1 cellular context compared by ENCODE assay signal in genomic region chr9:124859803-124860581, GRCh38.
A peak's percentile ranks its signal among the peaks of the same experiment; 100 is the strongest.
TF ChIP-seq lines count a peak whose summit lies in the region.

No MANE protein-coding gene starts in this region.

TF ChIP-seq in H1, 55 proteins besides CTCF, POLR2A, EP300 and RAD21:
- TF ChIP-seq POLR2AphosphoS5 (IDR thresholded peaks at IDR 0.05; ENCODE audit: low read depth, low read length) = 0 out of 2 replicates have a peak, but pooled peaks have one; percentile 42
- no peak for TF ChIP-seq NANOG (IDR thresholded peaks at IDR 0.05; ENCODE audit: insufficient read depth, low read depth, low read length, poor library complexity, severe bottlenecking)
- TF ChIP-seq JUND (IDR thresholded peaks at IDR 0.05; ENCODE audit: low read length) = no peak
